In genomic region chr6:142416179-142416578, GRCh38 we compare ENCODE assay signal across 2 cellular contexts.
TF ChIP-seq lines count a peak whose summit lies in the region.

No MANE protein-coding gene starts in this region.

TF ChIP-seq in GM23338, 12 proteins besides CTCF, POLR2A, EP300 and RAD21 (continued from another document):
- TF ChIP-seq REST (IDR thresholded peaks at IDR 0.05; ENCODE audit: unreplicated experiment) (no peak), POLR2AphosphoS5 (IDR thresholded peaks at IDR 0.05; ENCODE audit: low read depth) (no peak), ZNF462 (CRISPR knock-in tag; IDR thresholded peaks at IDR 0.05) (no peak), EZH2phosphoT487 (IDR thresholded peaks at IDR 0.05; ENCODE audit: unreplicated experiment) (no peak), CREB1 (CRISPR knock-in tag; IDR thresholded peaks at IDR 0.05; ENCODE audit: low read depth) (no peak), EZH2 (IDR thresholded peaks at IDR 0.05; ENCODE audit: low read depth, unreplicated experiment) (no peak), NANOG (IDR thresholded peaks at IDR 0.05; ENCODE audit: borderline replicate concordance) (no peak), JUNB (IDR thresholded peaks at IDR 0.05; ENCODE audit: unreplicated experiment) (no peak), STAT1 (IDR thresholded peaks at IDR 0.05; ENCODE audit: unreplicated experiment) (no peak), ZNF114 (CRISPR knock-in tag; IDR thresholded peaks at IDR 0.05) (no peak), ETS1 (IDR thresholded peaks at IDR 0.05) (no peak)

TF ChIP-seq in SK-N-SH, 30 proteins besides CTCF, POLR2A, EP300 and RAD21 (continued from another document):
- peak; percentile 67 for TF ChIP-seq PBX3 (IDR thresholded peaks at IDR 0.05)
- 0 out of 2 replicates have a peak, but pooled peaks have one; percentile 30 for TF ChIP-seq REST (IDR thresholded peaks at IDR 0.05; ENCODE audit: low read depth, low read length)
- TF ChIP-seq ZBTB33 (IDR thresholded peaks at IDR 0.05; ENCODE audit: borderline replicate concordance, low read depth): 0 out of 2 replicates have a peak, but pooled peaks have one; percentile 37
- no peak for TF ChIP-seq POLR2AphosphoS5 (IDR thresholded peaks at IDR 0.05; ENCODE audit: low read depth, low read length)
- no peak for TF ChIP-seq RCOR1 (IDR thresholded peaks at IDR 0.05; ENCODE audit: low read length)
- no peak for TF ChIP-seq MXI1 (IDR thresholded peaks at IDR 0.05; ENCODE audit: low read depth, low read length)
- TF ChIP-seq CHD2 (IDR thresholded peaks at IDR 0.05; ENCODE audit: low read length, partially characterized antibody): no peak
- peak; percentile 61; the same call in 1 of the 2 replicates for TF ChIP-seq SIN3A (IDR thresholded peaks at IDR 0.05; ENCODE audit: borderline replicate concordance, low read depth, low read length)
- TF ChIP-seq TAF1 (IDR thresholded peaks at IDR 0.05; ENCODE audit: borderline replicate concordance, low read depth, low read length): no peak
